14 cellular contexts compared by ENCODE assay signal in the genomic region with DNA sequence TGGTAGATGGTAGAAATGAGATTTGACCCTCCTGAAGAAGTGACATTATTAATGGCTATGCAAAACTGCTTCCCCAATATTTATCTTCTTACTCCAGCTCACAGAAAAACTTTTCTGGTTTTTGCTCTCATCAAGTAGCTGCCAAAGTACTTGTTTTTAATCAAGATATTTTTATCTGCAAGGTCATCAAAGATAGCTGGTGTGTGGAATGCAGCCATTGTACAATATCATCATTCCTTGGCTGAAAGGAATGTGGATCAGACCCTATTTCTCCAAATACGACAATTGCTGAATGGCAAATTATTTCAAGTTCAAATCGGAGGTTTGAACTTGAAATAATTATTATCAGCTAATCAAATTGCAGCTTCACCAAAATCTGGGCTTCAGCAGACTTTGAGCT.
"Had no signal": no experiment of that assay in that cellular context is flagged by ENCODE, and none has a peak within 500 bp of the region (broad histone marks: within the 10 kb centered on the region; RNA-seq: fewer than 3 reads in every experiment).

No MANE protein-coding gene starts in this region.

- H3K27ac ChIP-seq: cardiac muscle cell, colonic mucosa, gastrocnemius medialis, heart left ventricle, thyroid gland had no signal

- DNase-seq: activated CD4-positive, alpha-beta T cell treated with anti-CD3 and anti-CD28 coated beads for 1 hour; activated CD4-positive, alpha-beta T cell treated with anti-CD3 and anti-CD28 coated beads, Interleukin-2, amount 50 U/mL, for 48 hours; activated naive CD4-positive, alpha-beta T cell treated with anti-CD3 and anti-CD28 coated beads, Interleukin-2, amount 10 ng/mL, durations not matched to agents 7 days and 5 days; colonic mucosa; effector CD8-positive, alpha-beta T cell; gastrocnemius medialis; heart left ventricle; immature natural killer cell; left colon; naive thymus-derived CD4-positive, alpha-beta T cell; stimulated activated naive B cell treated with anti-CD40 and anti-IgM and Interleukin-4, amounts not matched to agents 10 μg/mL and 1 μg/mL and 100 μg/mL, for 72 hours; thyroid gland had no signal

- H3K4me1 ChIP-seq: colonic mucosa, gastrocnemius medialis, heart left ventricle, thyroid gland had no signal

- H3K36me3 ChIP-seq: cardiac muscle cell, colonic mucosa, gastrocnemius medialis, heart left ventricle, thyroid gland had no signal

- H3K9me3 ChIP-seq: colonic mucosa, gastrocnemius medialis, thyroid gland had no signal

- H3K4me3 ChIP-seq: cardiac muscle cell, colonic mucosa, gastrocnemius medialis, heart left ventricle, lung, thyroid gland had no signal

- H3K27me3 ChIP-seq: cardiac muscle cell, colonic mucosa, gastrocnemius medialis, heart left ventricle, thyroid gland had no signal
